In the genomic region with DNA sequence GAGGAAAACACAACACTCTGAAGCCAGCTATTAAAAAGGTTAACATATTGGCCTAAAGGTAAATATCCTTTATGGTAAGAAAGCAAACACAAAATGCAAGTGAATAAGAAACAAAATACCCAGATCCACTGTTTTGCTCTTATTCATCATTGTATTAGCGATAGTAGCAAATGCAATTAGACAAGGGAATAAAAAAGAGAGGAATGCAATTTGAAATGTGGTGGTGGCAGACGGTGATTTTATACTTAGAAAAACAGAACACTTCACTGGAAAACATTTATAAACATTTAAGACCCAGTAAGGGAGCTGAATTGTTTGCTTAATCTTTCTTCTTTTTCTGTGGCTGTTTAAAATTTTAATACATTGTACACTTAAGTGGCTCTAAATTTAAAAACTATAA, we compare ENCODE assay signal across 39 cellular contexts. TPM values are rescaled to one million over a fixed set of nuclear protein-coding genes. Genes with fewer than 3 reads are reported as not detected.
"Had no signal": no experiment of that assay in that cellular context is flagged by ENCODE, and none has a peak within 500 bp of the region (broad histone marks: within the 10 kb centered on the region; RNA-seq: fewer than 3 reads in every experiment).

No MANE protein-coding gene starts in this region.

- H3K4me3 ChIP-seq: MG63 had no signal

- H3K36me3 ChIP-seq: MG63 had no signal

- DNase-seq: Karpas-422, Kasumi-1, MG63, MM.1S, MV-4-11, NCI-H1048, NCI-H1092, NCI-H1092 treated with DMSO at 0.1 percent for 48 hours, NCI-H1105, NCI-H1105 treated with DMSO at 0.1 percent for 48 hours, NCI-H1417, NCI-H1417 treated with DMSO at 0.1 percent for 48 hours, NCI-H1436, NCI-H1436 treated with DMSO at 0.1 percent for 48 hours, NCI-H146, NCI-H1694, NCI-H1694 treated with DMSO at 0.1 percent for 48 hours, NCI-H187, NCI-H187 treated with DMSO at 0.1 percent for 48 hours, NCI-H1930, NCI-H2029, NCI-H2029 treated with DMSO at 0.1 percent for 48 hours, NCI-H2081, NCI-H2081 treated with DMSO at 0.1 percent for 48 hours, NCI-H2107, NCI-H2171, NCI-H2171 treated with DMSO at 0.1 percent for 48 hours, NCI-H2227 treated with DMSO at 0.1 percent for 48 hours, NCI-H226, NCI-H345, NCI-H446, NCI-H446 treated with DMSO at 0.1 percent for 48 hours, NCI-H510A, NCI-H510A treated with DMSO at 0.1 percent for 48 hours, NCI-H524 had no signal

RNA-seq across cellular contexts. Expression of a gene that starts 17.2 kb away (rescaled TPM):
- total RNA-seq: LHCN-M2, NCI-H460 had no signal

RNA-seq across cellular contexts. Expression of a gene that starts 33.7 kb away (rescaled TPM):
- total RNA-seq: LHCN-M2, M059J, MCF 10A, NCI-H460 had no signal
